Comparison of ENCODE assay signal across 8 cellular contexts in the genomic region with DNA sequence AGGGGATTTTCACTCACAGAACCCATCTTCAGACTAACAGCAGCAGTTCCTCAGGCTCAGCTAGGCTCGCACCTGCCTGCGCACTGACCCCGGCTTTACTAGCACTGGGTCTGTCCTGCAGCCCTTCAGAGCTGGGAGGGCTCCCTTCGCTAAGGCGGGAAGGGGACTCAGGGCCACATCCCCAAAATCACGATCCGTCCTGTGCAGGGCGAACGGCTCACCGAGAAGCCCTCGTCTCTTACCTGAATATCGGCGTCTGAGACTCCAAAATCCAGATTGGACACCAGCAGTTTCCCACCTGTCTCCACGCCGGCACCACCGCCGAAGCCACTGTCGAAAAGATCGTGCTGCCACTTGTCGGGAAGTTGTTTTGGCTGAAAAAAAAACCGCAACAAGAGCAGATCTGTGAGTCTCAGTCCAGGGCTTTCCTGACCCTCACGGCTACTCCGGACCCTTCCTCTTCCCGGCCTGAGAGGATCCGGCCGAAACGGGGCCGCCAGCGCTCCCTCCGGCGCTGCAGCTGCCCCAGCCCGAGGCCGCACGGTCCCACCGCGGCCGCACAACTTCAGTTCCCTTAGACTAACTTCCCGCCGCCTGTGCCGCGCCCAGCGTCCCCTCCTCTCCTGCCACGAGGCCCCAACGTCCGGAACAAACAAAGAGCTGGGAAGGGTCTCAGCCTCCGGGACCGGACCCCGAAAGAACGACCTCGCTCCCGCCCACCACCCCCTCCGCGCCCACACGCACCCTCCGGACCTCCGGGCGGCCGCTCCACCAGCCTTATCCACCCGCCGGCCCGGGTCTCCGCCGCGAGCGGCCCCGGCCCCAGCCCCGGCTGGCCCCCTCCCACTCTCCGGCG. TPM values are rescaled to one million over a fixed set of nuclear protein-coding genes. Genes with fewer than 3 reads are reported as not detected.
DNase-seq lines count a peak whose midpoint lies in the region; ATAC-seq and TF ChIP-seq lines count a peak whose summit lies in the region.

No MANE protein-coding gene starts in this region.

- peak overlapping the region in 1 of 2 experiments; percentile 72 for H2BK12ac ChIP-seq in mesenchymal stem cell (ENCODE audit: low read length in 2 of 2)

- H3K27ac ChIP-seq in KMS-11 (peak overlapping the region; percentile 73), mesenchymal stem cell (ENCODE audit: low read length, poor library complexity, severe bottlenecking) (no peak overlapping the region), vagina (peak overlapping the region; percentile 72)

- no peak overlapping the region for H2BK15ac ChIP-seq in mesenchymal stem cell (ENCODE audit: low read depth, poor library complexity, severe bottlenecking)

- ATAC-seq in left lobe of liver = no peak

- in situ Hi-C loops in astrocyte of the spinal cord (cut with HindIII; ENCODE audit: low sequenced_read_pairs) = no loop called here

- peak overlapping the region; percentile 22 to 65 for H3K18ac ChIP-seq in mesenchymal stem cell (ENCODE audit: low read depth in 1 of 2, low read length in 2 of 2)

- H3K9me3 ChIP-seq in mesenchymal stem cell (ENCODE audit: control insufficient read depth, low read length) (no peaks in the 10 kb centered on the region), vagina (no peaks in the 10 kb centered on the region)

- H3K27me3 ChIP-seq in KMS-11 (ENCODE audit: insufficient read depth, low read depth) (no peaks in the 10 kb centered on the region), mesenchymal stem cell (ENCODE audit: control insufficient read depth in 1 of 2, insufficient read depth in 1 of 2, low read length in 2 of 2) (no peaks in the 10 kb centered on the region), vagina (no peaks in the 10 kb centered on the region)

- H3K14ac ChIP-seq in mesenchymal stem cell (ENCODE audit: low read length in 2 of 2) = peak overlapping the region in 1 of 2 experiments; percentile 90

- TF ChIP-seq CTCF in KMS-11 (conservative IDR thresholded peaks at IDR 0.05; ENCODE audit: low read depth, low read length) = no peak
- no peak for TF ChIP-seq CTCF in astrocyte of the spinal cord (IDR thresholded peaks at IDR 0.05; ENCODE audit: low read depth, low read length)
- TF ChIP-seq CTCF in vagina (IDR thresholded peaks at IDR 0.05) = no peak

- H3K4me3 ChIP-seq in KMS-11 (IDR thresholded peaks at IDR 0.05; ENCODE audit: insufficient read depth, low read depth, low read length) (no peak overlapping the region), astrocyte of the spinal cord (ENCODE audit: low read depth, low read length) (peak overlapping the region; percentile 67), mesenchymal stem cell (ENCODE audit: insufficient read depth in 1 of 2, low read depth in 1 of 2, low read length in 2 of 2) (peak overlapping the region; percentile 86 to 95), vagina (peak overlapping the region; percentile 82 to 95)

- peak overlapping the region; percentile 94 for H3K9ac ChIP-seq in KMS-11
- H3K9ac ChIP-seq in mesenchymal stem cell (ENCODE audit: low read length) = peak overlapping the region; percentile 96

- no peak overlapping the region for H2BK5ac ChIP-seq in mesenchymal stem cell (ENCODE audit: low read depth, low read length, poor library complexity, severe bottlenecking)

- H4K8ac ChIP-seq in mesenchymal stem cell (ENCODE audit: low read length) = peak overlapping the region; percentile 29

- H3K79me1 ChIP-seq in mesenchymal stem cell (replicated peaks; ENCODE audit: low read length, poor library complexity, severe bottlenecking) = peaks cover 29% of the 10 kb centered on the region

- peak overlapping the region in 1 of 2 experiments; percentile 89 for H3K23ac ChIP-seq in mesenchymal stem cell (ENCODE audit: low read length in 2 of 2)

- H3K36me3 ChIP-seq in KMS-11 (ENCODE audit: insufficient read depth) = peaks cover 39% of the 10 kb centered on the region; the same call in 1 of the 2 replicates
- peaks cover 58 to 60% of the 10 kb centered on the region in 2 experiments for H3K36me3 ChIP-seq in mesenchymal stem cell (ENCODE audit: control insufficient read depth in 1 of 2, insufficient read depth in 2 of 2, low read depth in 1 of 2, low read length in 2 of 2)
- H3K36me3 ChIP-seq in vagina = peaks cover 0 to 55% of the 10 kb centered on the region in 2 donors

- peaks cover 22% of the 10 kb centered on the region for H3K4me1 ChIP-seq in KMS-11 (ENCODE audit: low read depth, poor library complexity, severe bottlenecking)
- peaks cover 37% of the 10 kb centered on the region for H3K4me1 ChIP-seq in mesenchymal stem cell (ENCODE audit: control insufficient read depth, insufficient read depth, low read depth, low read length)
- H3K4me1 ChIP-seq in vagina = peaks cover 35% of the 10 kb centered on the region

- peak overlapping the region; percentile 36 to 88 for H3K4ac ChIP-seq in mesenchymal stem cell (ENCODE audit: low read depth in 1 of 2, low read length in 2 of 2)

- TF ChIP-seq POLR2A in vagina (IDR thresholded peaks at IDR 0.05) = no peak

- intact Hi-C loops in vagina (cut with DNase I) = no loop called here

- 17% methylated on average over 56 of the region's 69 CpGs for WGBS in mesenchymal stem cell

- H3K4me2 ChIP-seq in KMS-11 (peak overlapping the region; percentile 99), mesenchymal stem cell (ENCODE audit: low read length, poor library complexity, severe bottlenecking) (peak overlapping the region; percentile 95)

- H2BK120ac ChIP-seq in mesenchymal stem cell (ENCODE audit: low read depth, low read length) = peak overlapping the region; percentile 97

- DNase-seq in activated T-cell treated with anti-CD3 and anti-CD28 coated beads for 48 hours (ENCODE audit: low read depth) (peak; percentile 15), astrocyte of the spinal cord (ENCODE audit: low read depth, low spot score) (no peak), mesenchymal stem cell (peak; percentile 29), vagina (ENCODE audit: extremely low spot score in 2 of 2) (no peak), GM19238 (ENCODE audit: insufficient read length, low spot score) (no peak), left lobe of liver (ENCODE audit: low spot score) (no peak)
- no peak for DNase-seq in activated T-cell treated with anti-CD3 and anti-CD28 coated beads, Interleukin-2, amount 50 U/mL, for 1 hour

- H4K20me1 ChIP-seq in KMS-11 (ENCODE audit: insufficient read depth) = no peaks in the 10 kb centered on the region; the same call in 1 of the 2 replicates

- H4K91ac ChIP-seq in mesenchymal stem cell (ENCODE audit: low read length) = peak overlapping the region; percentile 61

- no peak overlapping the region for H2AK5ac ChIP-seq in mesenchymal stem cell (ENCODE audit: low read length, severe bottlenecking)

- H2AFZ ChIP-seq in KMS-11 (ENCODE audit: low read depth) (no peak overlapping the region), mesenchymal stem cell (ENCODE audit: low read depth, low read length) (no peak overlapping the region)

- H3K79me2 ChIP-seq in KMS-11 (ENCODE audit: insufficient read depth, low read depth) = peaks cover 60% of the 10 kb centered on the region

RNA-seq across cellular contexts. Expression of a gene that starts 0.7 kb away (rescaled TPM):
- polyA plus RNA-seq in mesenchymal stem cell (2013, experiment 1 of 2) = 44.0 TPM
- 42.6 TPM for polyA plus RNA-seq in mesenchymal stem cell (2013, experiment 2 of 2)
- total RNA-seq in vagina = 78.8 TPM
- total RNA-seq in left lobe of liver = 14.5 TPM

RNA-seq across cellular contexts. Expression of a gene that starts 0.8 kb away (rescaled TPM):
- polyA plus RNA-seq in mesenchymal stem cell (2013, experiment 1 of 2) = 263 TPM
- polyA plus RNA-seq in mesenchymal stem cell (2013, experiment 2 of 2) = 272 TPM
- total RNA-seq in vagina = 135 TPM
- total RNA-seq in left lobe of liver = 95.7 TPM

RNA-seq across cellular contexts. Expression of a gene that starts 11.4 kb away (rescaled TPM):
- 0.68 TPM for polyA plus RNA-seq in mesenchymal stem cell (2013, experiment 1 of 2)
- polyA plus RNA-seq in mesenchymal stem cell (2013, experiment 2 of 2) = 1.1 TPM
- total RNA-seq in vagina = 4.7 TPM
- total RNA-seq in left lobe of liver = 0.13 TPM

RNA-seq across cellular contexts. Expression of a gene that starts 19.5 kb away (rescaled TPM):
- 494 TPM for polyA plus RNA-seq in mesenchymal stem cell (2013, experiment 1 of 2)
- 496 TPM for polyA plus RNA-seq in mesenchymal stem cell (2013, experiment 2 of 2)
- total RNA-seq in vagina = 120 TPM
- 109 TPM for total RNA-seq in left lobe of liver

RNA-seq across cellular contexts. Expression of a gene that starts 20.5 kb away (rescaled TPM):
- 50.1 TPM for polyA plus RNA-seq in mesenchymal stem cell (2013, experiment 1 of 2)
- 48.6 TPM for polyA plus RNA-seq in mesenchymal stem cell (2013, experiment 2 of 2)
- total RNA-seq in vagina (28.0 TPM), left lobe of liver (113 TPM)

Comparison
In these comparisons a context has a peak if more than half of its experiments do, and no peak if none do; other contexts are left out.
1. DNase-seq: peak in activated T-cell treated with anti-CD3 and anti-CD28 coated beads for 48 hours (single experiment) and mesenchymal stem cell (single experiment); none in activated T-cell treated with anti-CD3 and anti-CD28 coated beads, Interleukin-2, amount 50 U/mL, for 1 hour (single experiment), astrocyte of the spinal cord (single experiment), vagina (0 of 2), GM19238 (single experiment) and left lobe of liver (single experiment).